18 cellular contexts compared by ENCODE assay signal in the genomic region with DNA sequence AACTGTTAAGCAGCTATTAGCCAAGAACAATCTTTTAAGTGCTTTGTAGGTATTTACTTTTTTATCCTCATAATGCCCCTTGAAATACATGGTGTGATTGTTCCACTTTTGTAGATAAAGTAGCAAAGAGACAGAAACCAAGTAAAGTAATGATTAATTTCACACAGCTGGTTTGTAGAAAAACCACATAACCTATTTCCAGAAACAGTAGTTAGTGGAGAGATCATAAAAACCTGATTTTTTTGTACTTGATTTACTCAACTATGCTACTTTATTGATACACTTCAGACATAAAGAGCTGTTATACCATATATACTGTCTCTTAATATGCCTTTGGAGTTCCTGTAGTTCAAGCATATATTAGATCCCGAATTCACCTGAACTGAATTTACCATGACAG.
DNase-seq lines count a peak whose midpoint lies in the region; ATAC-seq and TF ChIP-seq lines count a peak whose summit lies in the region.
"Had no signal": no experiment of that assay in that cellular context is flagged by ENCODE, and none has a peak within 500 bp of the region (broad histone marks: within the 10 kb centered on the region; RNA-seq: fewer than 3 reads in every experiment).

No MANE protein-coding gene starts in this region.

- no peak overlapping the region for H3K4me3 ChIP-seq in prostate gland
- H3K4me3 ChIP-seq: A549; BLaER1 treated with 17β-estradiol and CSF1 and Interleukin-3, amounts not matched to agents 10 nM and 100 nM; K562 had no signal

- 92% methylated on average over 1 of the region's 1 CpG for whole genome bisulfite sequencing in prostate gland

- intact Hi-C loops in activated CD8-positive, alpha-beta T cell treated with anti-CD3 and anti-CD28 coated beads for 36 hours (cut with micrococcal nuclease) = no loop called here
- intact Hi-C loops in prostate gland (cut with DNase I) = no loop called here

- POLR2A ChIA-PET in activated CD8-positive, alpha-beta T cell treated with anti-CD3 and anti-CD28 coated beads for 36 hours (lab: Charles Lee) = no interaction called here
- POLR2A ChIA-PET in activated CD8-positive, alpha-beta T cell treated with anti-CD3 and anti-CD28 coated beads, Interleukin-2, amount 10 ng/mL, durations not matched to agents 7 days and 5 days (lab: Charles Lee) = no interaction called here

- TF ChIP-seq CTCF in activated CD8-positive, alpha-beta T cell treated with anti-CD3 and anti-CD28 coated beads for 36 hours (IDR thresholded peaks at IDR 0.05) = no peak
- no peak for TF ChIP-seq CTCF in prostate gland (IDR thresholded peaks at IDR 0.05)

- H3K4me1 ChIP-seq in prostate gland (replicated peaks) = no peaks in the 10 kb centered on the region
- H3K4me1 ChIP-seq: BLaER1 treated with 17β-estradiol and CSF1 and Interleukin-3, amounts not matched to agents 10 nM and 100 nM had no signal

- CTCF ChIA-PET in activated CD8-positive, alpha-beta T cell treated with anti-CD3 and anti-CD28 coated beads for 36 hours (lab: Charles Lee) = no interaction called here
- CTCF ChIA-PET in activated CD8-positive, alpha-beta T cell treated with anti-CD3 and anti-CD28 coated beads, Interleukin-2, amount 10 ng/mL, durations not matched to agents 7 days and 5 days (lab: Charles Lee) = no interaction called here

- H3K36me3 Mint-ChIP-seq in activated CD8-positive, alpha-beta T cell treated with anti-CD3 and anti-CD28 coated beads for 36 hours (ENCODE audit: low read depth) = no peaks in the 10 kb centered on the region
- peaks cover 9% of the 10 kb centered on the region for H3K36me3 Mint-ChIP-seq in activated CD8-positive, alpha-beta T cell treated with anti-CD3 and anti-CD28 coated beads, Interleukin-2, amount 10 ng/mL, durations not matched to agents 7 days and 5 days (ENCODE audit: low read depth)
- H3K36me3 Mint-ChIP-seq: CD4-positive, CD25-positive, alpha-beta regulatory T cell; CD8-positive, alpha-beta memory T cell had no signal

- TF ChIP-seq POLR2A in prostate gland (IDR thresholded peaks at IDR 0.05) = no peak

- H3K9me3 ChIP-seq in prostate gland = no peaks in the 10 kb centered on the region
- H3K9me3 ChIP-seq: A549; BLaER1 treated with 17β-estradiol and CSF1 and Interleukin-3, amounts not matched to agents 10 nM and 100 nM had no signal

- peaks cover 2% of the 10 kb centered on the region for H3K4me1 Mint-ChIP-seq in activated CD8-positive, alpha-beta T cell treated with anti-CD3 and anti-CD28 coated beads for 36 hours (ENCODE audit: low read depth)
- peaks cover 29% of the 10 kb centered on the region for H3K4me1 Mint-ChIP-seq in activated CD8-positive, alpha-beta T cell treated with anti-CD3 and anti-CD28 coated beads, Interleukin-2, amount 10 ng/mL, durations not matched to agents 7 days and 5 days (ENCODE audit: low read depth)
- H3K4me1 Mint-ChIP-seq in stimulated activated naive CD8-positive, alpha-beta T cell treated with anti-CD3 and anti-CD28 coated beads, Interleukin-15, amount 100 ng/mL, for 72 hours = no peaks in the 10 kb centered on the region
- H3K4me1 Mint-ChIP-seq: B cell; CD8-positive, alpha-beta memory T cell had no signal

- H3K27ac Mint-ChIP-seq in activated CD8-positive, alpha-beta T cell treated with anti-CD3 and anti-CD28 coated beads for 36 hours = no peak overlapping the region
- no peak overlapping the region for H3K27ac Mint-ChIP-seq in activated CD8-positive, alpha-beta T cell treated with anti-CD3 and anti-CD28 coated beads, Interleukin-2, amount 10 ng/mL, durations not matched to agents 7 days and 5 days
- peak overlapping the region in 1 of 2 donors; percentile 36 for H3K27ac Mint-ChIP-seq in stimulated activated naive CD8-positive, alpha-beta T cell treated with anti-CD3 and anti-CD28 coated beads, Interleukin-15, amount 100 ng/mL, for 72 hours
- H3K27ac Mint-ChIP-seq: B cell; CD4-positive, CD25-positive, alpha-beta regulatory T cell; CD8-positive, alpha-beta memory T cell had no signal

- H3K27me3 ChIP-seq in prostate gland (replicated peaks; ENCODE audit: insufficient read depth) = no peaks in the 10 kb centered on the region
- H3K27me3 ChIP-seq: BLaER1 treated with 17β-estradiol and CSF1 and Interleukin-3, amounts not matched to agents 10 nM and 100 nM had no signal

- no peaks in the 10 kb centered on the region for H3K36me3 ChIP-seq in prostate gland
- H3K36me3 ChIP-seq: BLaER1 treated with 17β-estradiol and CSF1 and Interleukin-3, amounts not matched to agents 10 nM and 100 nM had no signal

- H3K9me3 Mint-ChIP-seq in activated CD8-positive, alpha-beta T cell treated with anti-CD3 and anti-CD28 coated beads for 36 hours = no peaks in the 10 kb centered on the region
- no peaks in the 10 kb centered on the region for H3K9me3 Mint-ChIP-seq in activated CD8-positive, alpha-beta T cell treated with anti-CD3 and anti-CD28 coated beads, Interleukin-2, amount 10 ng/mL, durations not matched to agents 7 days and 5 days (ENCODE audit: insufficient read depth)
- no peaks in the 10 kb centered on the region for H3K9me3 Mint-ChIP-seq in stimulated activated naive CD8-positive, alpha-beta T cell treated with anti-CD3 and anti-CD28 coated beads, Interleukin-15, amount 100 ng/mL, for 72 hours
- H3K9me3 Mint-ChIP-seq: H9 had no signal

- no peak overlapping the region for H3K4me3 Mint-ChIP-seq in activated CD8-positive, alpha-beta T cell treated with anti-CD3 and anti-CD28 coated beads for 36 hours
- H3K4me3 Mint-ChIP-seq in activated CD8-positive, alpha-beta T cell treated with anti-CD3 and anti-CD28 coated beads, Interleukin-2, amount 10 ng/mL, durations not matched to agents 7 days and 5 days = no peak overlapping the region
- H3K4me3 Mint-ChIP-seq in stimulated activated naive CD8-positive, alpha-beta T cell treated with anti-CD3 and anti-CD28 coated beads, Interleukin-15, amount 100 ng/mL, for 72 hours = peak overlapping the region in 1 of 2 donors; percentile 4
- H3K4me3 Mint-ChIP-seq: B cell; CD4-positive, CD25-positive, alpha-beta regulatory T cell; CD8-positive, alpha-beta memory T cell; H9 had no signal

- H3K27ac ChIP-seq in prostate gland = no peak overlapping the region
- H3K27ac ChIP-seq: 22Rv1; A549; BLaER1 treated with 17β-estradiol and CSF1 and Interleukin-3, amounts not matched to agents 10 nM and 100 nM had no signal

- no peak for DNase-seq in activated CD8-positive, alpha-beta T cell treated with anti-CD3 and anti-CD28 coated beads for 36 hours
- DNase-seq in activated CD8-positive, alpha-beta T cell treated with anti-CD3 and anti-CD28 coated beads, Interleukin-2, amount 10 ng/mL, durations not matched to agents 7 days and 5 days = no peak
- DNase-seq in stimulated activated naive CD8-positive, alpha-beta T cell treated with anti-CD3 and anti-CD28 coated beads, Interleukin-15, amount 100 ng/mL, for 72 hours = no peak
- DNase-seq in stimulated activated naive CD8-positive, alpha-beta T cell treated with anti-CD3 and anti-CD28 coated beads, Interleukin-15, Interleukin-2, amounts not matched to agents 100 U/mL and 50 U/mL, for 24 hours = no peak
- DNase-seq in myocyte (ENCODE audit: low read depth) = peak; percentile 28
- no peak for DNase-seq in prostate gland (ENCODE audit: low spot score)
- DNase-seq: CD8-positive, alpha-beta memory T cell; COR-L47; H9; IMR-90 had no signal

- no peaks in the 10 kb centered on the region for H3K27me3 Mint-ChIP-seq in activated CD8-positive, alpha-beta T cell treated with anti-CD3 and anti-CD28 coated beads for 36 hours
- no peaks in the 10 kb centered on the region for H3K27me3 Mint-ChIP-seq in activated CD8-positive, alpha-beta T cell treated with anti-CD3 and anti-CD28 coated beads, Interleukin-2, amount 10 ng/mL, durations not matched to agents 7 days and 5 days (ENCODE audit: low read depth)
- no peaks in the 10 kb centered on the region for H3K27me3 Mint-ChIP-seq in stimulated activated naive CD8-positive, alpha-beta T cell treated with anti-CD3 and anti-CD28 coated beads, Interleukin-15, amount 100 ng/mL, for 72 hours
- H3K27me3 Mint-ChIP-seq: B cell; CD4-positive, CD25-positive, alpha-beta regulatory T cell; CD8-positive, alpha-beta memory T cell had no signal

- ATAC-seq in activated CD8-positive, alpha-beta T cell treated with anti-CD3 and anti-CD28 coated beads for 36 hours = peak; percentile 34
- ATAC-seq in activated CD8-positive, alpha-beta T cell treated with anti-CD3 and anti-CD28 coated beads, Interleukin-2, amount 10 ng/mL, durations not matched to agents 7 days and 5 days = no peak
- ATAC-seq in stimulated activated naive CD8-positive, alpha-beta T cell treated with anti-CD3 and anti-CD28 coated beads, Interleukin-15, amount 100 ng/mL, for 72 hours = peak; percentile 79
- no peak for ATAC-seq in stimulated activated naive CD8-positive, alpha-beta T cell treated with anti-CD3 and anti-CD28 coated beads, Interleukin-15, Interleukin-2, amounts not matched to agents 100 U/mL and 50 U/mL, for 24 hours
- ATAC-seq in HG03432 (IDR thresholded peaks at IDR 0.05; ENCODE audit: unreplicated experiment) = peak; percentile 49
- ATAC-seq in HG02852 (IDR thresholded peaks at IDR 0.05; ENCODE audit: unreplicated experiment) = no peak
- ATAC-seq: A549, K562 had no signal

Comparison
In these comparisons a context has a peak if more than half of its experiments do, and no peak if none do; other contexts are left out.
1. ATAC-seq: peak in activated CD8-positive, alpha-beta T cell treated with anti-CD3 and anti-CD28 coated beads for 36 hours (single experiment), stimulated activated naive CD8-positive, alpha-beta T cell treated with anti-CD3 and anti-CD28 coated beads, Interleukin-15, amount 100 ng/mL, for 72 hours (single experiment) and HG03432 (single experiment); none in activated CD8-positive, alpha-beta T cell treated with anti-CD3 and anti-CD28 coated beads, Interleukin-2, amount 10 ng/mL, durations not matched to agents 7 days and 5 days (single experiment), stimulated activated naive CD8-positive, alpha-beta T cell treated with anti-CD3 and anti-CD28 coated beads, Interleukin-15, Interleukin-2, amounts not matched to agents 100 U/mL and 50 U/mL, for 24 hours (single experiment) and HG02852 (single experiment).